ENCODE assay signal across 8 cellular contexts in the genomic region with DNA sequence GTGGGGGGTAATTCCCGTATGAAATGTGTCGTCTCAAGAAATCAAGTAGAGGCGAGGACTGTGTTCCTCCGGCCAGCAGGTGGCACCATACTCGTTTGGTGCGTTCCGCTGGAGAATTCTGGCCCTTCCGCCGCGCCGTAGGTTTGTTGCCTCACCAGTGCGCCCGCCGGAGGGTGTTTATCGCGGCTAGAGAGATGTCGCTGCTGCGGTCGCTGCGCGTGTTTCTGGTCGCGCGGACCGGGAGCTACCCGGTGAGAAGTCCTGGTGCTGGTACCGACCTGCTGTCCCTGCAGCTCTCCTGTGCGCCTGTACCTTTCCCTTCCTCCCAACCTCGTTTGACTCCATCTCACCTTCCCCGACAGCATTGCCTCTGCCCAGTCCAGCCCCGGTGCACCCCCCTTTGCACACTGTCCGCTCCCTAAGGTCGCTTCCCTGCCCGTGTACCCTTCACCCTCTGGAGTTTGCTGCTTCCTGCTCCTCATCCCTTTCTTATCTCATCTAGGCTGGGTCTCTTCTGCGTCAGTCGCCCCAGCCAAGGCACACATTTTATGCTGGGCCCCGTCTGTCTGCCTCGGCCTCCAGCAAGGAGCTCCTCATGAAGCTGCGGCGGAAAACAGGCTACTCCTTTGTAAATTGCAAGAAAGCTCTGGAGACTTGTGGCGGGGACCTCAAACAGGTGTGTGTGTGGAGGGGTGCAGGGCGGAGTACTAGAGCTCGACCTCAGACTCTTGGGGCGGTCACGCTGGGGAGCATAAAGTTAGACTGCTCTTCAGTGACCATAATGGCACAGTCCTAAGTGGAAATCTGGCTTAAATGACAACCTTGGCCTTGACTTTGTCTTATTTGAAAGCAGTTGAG. TPM values are rescaled to one million over a fixed set of nuclear protein-coding genes. Genes with fewer than 3 reads are reported as not detected.
DNase-seq lines count a peak whose midpoint lies in the region; ATAC-seq, FAIRE-seq and TF ChIP-seq lines count a peak whose summit lies in the region.

TSS of gene TSFM (plus strand) at position 180 of the 858 bp plus-strand sequence. CDS start at position 195, 15 bp downstream.

- peaks cover 29 to 64% (median 47%) of the 10 kb centered on the region in 11 experiments for H3K36me3 ChIP-seq in BLaER1 treated with 17β-estradiol and CSF1 and Interleukin-3, amounts not matched to agents 10 nM and 100 nM

- H3K9ac ChIP-seq in BLaER1 treated with 17β-estradiol and CSF1 and Interleukin-3, amounts not matched to agents 10 nM and 100 nM, result peak within 1 kb of the TSS; percentile 85 to 96 (median 91)

- peaks cover 0 to 22% (median 0%) of the 10 kb centered on the region in 11 experiments; a peak in 7 of 22 replicates for H4K20me1 ChIP-seq in BLaER1 treated with 17β-estradiol and CSF1 and Interleukin-3, amounts not matched to agents 10 nM and 100 nM

- ATAC-seq in HG03457 (IDR thresholded peaks at IDR 0.05; ENCODE audit: unreplicated experiment), result peak; percentile 69
- ATAC-seq in left lobe of liver, result peak; percentile 99

- H3K9me3 ChIP-seq in BLaER1 treated with 17β-estradiol and CSF1 and Interleukin-3, amounts not matched to agents 10 nM and 100 nM (replicated peaks in 1 of 11), result no peaks in the 10 kb centered on the region

- H3K27me3 ChIP-seq in BLaER1 treated with 17β-estradiol and CSF1 and Interleukin-3, amounts not matched to agents 10 nM and 100 nM, result no peaks in the 10 kb centered on the region

- peak within 1 kb of the TSS; percentile 76 to 99 (median 91) for H3K4me2 ChIP-seq in BLaER1 treated with 17β-estradiol and CSF1 and Interleukin-3, amounts not matched to agents 10 nM and 100 nM

- FAIRE-seq in GM19239 (lab: Jason Lieb, UNC), result peak; percentile 91

- peak within 1 kb of the TSS; percentile 36 to 88 (median 83); a peak in 21 of 22 replicates for H3K27ac ChIP-seq in BLaER1 treated with 17β-estradiol and CSF1 and Interleukin-3, amounts not matched to agents 10 nM and 100 nM
- H3K27ac ChIP-seq in coronary artery, result peak within 1 kb of the TSS; percentile 69 to 71

- H3K4me3 ChIP-seq in BLaER1 treated with 17β-estradiol and CSF1 and Interleukin-3, amounts not matched to agents 10 nM and 100 nM, result peak within 1 kb of the TSS; percentile 80 to 99 (median 94)
- H3K4me3 ChIP-seq in coronary artery, result peak within 1 kb of the TSS; percentile 79

- peak; percentile 73 for DNase-seq in GM19239 (ENCODE audit: insufficient read length, low spot score)
- peak; percentile 81 to 90 for DNase-seq in NCI-H524 (lab: John Stamatoyannopoulos, UW)
- peak; percentile 98 for DNase-seq in activated CD4-positive, alpha-beta T cell treated with anti-CD3 and anti-CD28 coated beads for 48 hours
- peak; percentile 92 for DNase-seq in coronary artery (ENCODE audit: low spot score)
- peak; percentile 95 for DNase-seq in left lobe of liver (ENCODE audit: low spot score)
- DNase-seq in stimulated activated CD4-positive, alpha-beta T cell treated with anti-CD3 and anti-CD28 coated beads, Interleukin-2, amount 100 ng/mL, for 4 hours (ENCODE audit: low read depth), result peak; percentile 93

- H3K4me1 ChIP-seq in BLaER1 treated with 17β-estradiol and CSF1 and Interleukin-3, amounts not matched to agents 10 nM and 100 nM, result peaks cover 33 to 57% (median 38%) of the 10 kb centered on the region in 10 experiments

- TF ChIP-seq CTCF in coronary artery (IDR thresholded peaks at IDR 0.05), result peak; percentile 91

RNA-seq across cellular contexts. Expression of gene TSFM, which starts in this region (rescaled TPM):
- 30.0 TPM for total RNA-seq in left lobe of liver

Comparison
In these comparisons a context has a peak if more than half of its experiments do, and no peak if none do; other contexts are left out.
1. Peak in every context shown above with its lines: DNase-seq, ATAC-seq, H3K4me3 ChIP-seq and H3K27ac ChIP-seq.